21 cellular contexts compared by ENCODE assay signal in the genomic region with DNA sequence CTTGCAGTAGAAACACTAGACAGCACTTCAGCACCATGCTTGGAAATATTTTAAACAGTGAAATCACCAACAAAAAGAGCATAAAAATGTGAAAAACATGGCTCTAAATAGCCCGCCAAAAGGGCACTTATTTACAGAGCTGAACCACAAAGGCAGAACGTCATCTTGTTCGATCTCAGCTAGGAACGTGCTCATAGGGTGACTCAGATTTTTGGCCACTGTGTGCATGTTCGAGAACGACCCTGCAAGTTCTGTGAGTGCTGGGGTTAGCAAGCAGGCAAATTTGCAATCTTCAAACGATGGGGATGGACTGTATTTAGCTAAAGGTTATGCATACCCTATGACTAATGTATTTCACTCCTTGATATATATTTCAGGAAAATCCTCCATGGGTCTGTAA. TPM values are rescaled to one million over a fixed set of nuclear protein-coding genes. Genes with fewer than 3 reads are reported as not detected.
A peak's percentile ranks its signal among the peaks of the same experiment; 100 is the strongest.
DNase-seq lines count a peak whose midpoint lies in the region; ATAC-seq, FAIRE-seq and TF ChIP-seq lines count a peak whose summit lies in the region.
"Had no signal": no experiment of that assay in that cellular context is flagged by ENCODE, and none has a peak within 500 bp of the region (broad histone marks: within the 10 kb centered on the region; RNA-seq: fewer than 3 reads in every experiment).

No MANE protein-coding gene starts in this region.

- TF ChIP-seq CTCF in PC-3 (conservative IDR thresholded peaks at IDR 0.05; ENCODE audit: low read depth, low read length) (no peak), bronchial epithelial cell (IDR thresholded peaks at IDR 0.05; ENCODE audit: insufficient read depth, low read length, severe bottlenecking) (no peak)

- no peaks in the 10 kb centered on the region for H3F3A ChIP-seq in PC-3 (ENCODE audit: low read length, unreplicated experiment)

- H3K4me3 ChIP-seq in PC-3 (ENCODE audit: low read length) (no peak overlapping the region), bronchial epithelial cell (ENCODE audit: low read depth, low read length) (no peak overlapping the region), skeletal muscle cell (ENCODE audit: low read depth, low read length) (no peak overlapping the region)
- H3K4me3 ChIP-seq: BLaER1 treated with 17β-estradiol and CSF1 and Interleukin-3, amounts not matched to agents 10 nM and 100 nM; HAP-1; SJCRH30 had no signal

- H3K9ac ChIP-seq in PC-3 (ENCODE audit: low read length), result no peak overlapping the region
- H3K9ac ChIP-seq: BLaER1 treated with 17β-estradiol and CSF1 and Interleukin-3, amounts not matched to agents 10 nM and 100 nM had no signal

- no peaks in the 10 kb centered on the region for H3K36me3 Mint-ChIP-seq in activated naive CD4-positive, alpha-beta T cell treated with anti-CD3 and anti-CD28 coated beads for 36 hours (ENCODE audit: low read depth)
- H3K36me3 Mint-ChIP-seq in activated naive CD4-positive, alpha-beta T cell treated with anti-CD3 and anti-CD28 coated beads, Interleukin-2, amount 50 U/mL, for 72 hours, result no peaks in the 10 kb centered on the region
- H3K36me3 Mint-ChIP-seq: CD8-positive, alpha-beta memory T cell had no signal

- H4K20me1 ChIP-seq in PC-3 (ENCODE audit: low read length), result no peaks in the 10 kb centered on the region
- H4K20me1 ChIP-seq: BLaER1 treated with 17β-estradiol and CSF1 and Interleukin-3, amounts not matched to agents 10 nM and 100 nM had no signal

- no peaks in the 10 kb centered on the region for H3K4me1 Mint-ChIP-seq in activated naive CD4-positive, alpha-beta T cell treated with anti-CD3 and anti-CD28 coated beads for 36 hours (ENCODE audit: low read depth)
- H3K4me1 Mint-ChIP-seq: CD8-positive, alpha-beta memory T cell had no signal

- H3K36me3 ChIP-seq in PC-3 (ENCODE audit: low read depth, low read length) (no peaks in the 10 kb centered on the region), bronchial epithelial cell (ENCODE audit: control insufficient read depth, insufficient read depth, low read length) (no peaks in the 10 kb centered on the region)
- H3K36me3 ChIP-seq: BLaER1 treated with 17β-estradiol and CSF1 and Interleukin-3, amounts not matched to agents 10 nM and 100 nM; HAP-1; SJCRH30 had no signal

- peaks cover 14% of the 10 kb centered on the region for H3K4me1 ChIP-seq in PC-3 (ENCODE audit: insufficient read depth, low read length)
- H3K4me1 ChIP-seq: BLaER1 treated with 17β-estradiol and CSF1 and Interleukin-3, amounts not matched to agents 10 nM and 100 nM; HAP-1; SJCRH30 had no signal

- BruUV-seq in PC-3 (replicated peaks; lab: Mats Ljungman, UMichigan), result no TSS peak

- H3K27ac Mint-ChIP-seq in activated naive CD4-positive, alpha-beta T cell treated with anti-CD3 and anti-CD28 coated beads for 36 hours, result no peak overlapping the region
- no peak overlapping the region for H3K27ac Mint-ChIP-seq in activated naive CD4-positive, alpha-beta T cell treated with anti-CD3 and anti-CD28 coated beads, Interleukin-2, amount 50 U/mL, for 72 hours
- H3K27ac Mint-ChIP-seq: CD8-positive, alpha-beta memory T cell had no signal

- no peaks in the 10 kb centered on the region for H3K9me3 Mint-ChIP-seq in activated naive CD4-positive, alpha-beta T cell treated with anti-CD3 and anti-CD28 coated beads for 36 hours
- peaks cover 0 to 5% of the 10 kb centered on the region in 2 donors for H3K9me3 Mint-ChIP-seq in activated naive CD4-positive, alpha-beta T cell treated with anti-CD3 and anti-CD28 coated beads, Interleukin-2, amount 50 U/mL, for 72 hours

- intact Hi-C loops in PC-3 (cut with micrococcal nuclease) (no loop called here), left cardiac atrium (cut with DNase I) (no loop called here)
- intact Hi-C loops in activated naive CD4-positive, alpha-beta T cell treated with anti-CD3 and anti-CD28 coated beads for 36 hours (cut with micrococcal nuclease), result no loop called here

- CTCF ChIA-PET in PC-3 (lab: Charles Lee), result no interaction called here
- CTCF ChIA-PET in activated naive CD4-positive, alpha-beta T cell treated with anti-CD3 and anti-CD28 coated beads for 36 hours (lab: Charles Lee), result interaction anchor here (0.6 to 1.3 kb wide), 3 partner anchors 44 to 155 kb away, joined by 3 read pairs; no protein-coding TSS in a partner anchor

- H3K4me2 ChIP-seq in PC-3 (ENCODE audit: low read length), result peak overlapping the region; percentile 24
- H3K4me2 ChIP-seq: BLaER1 treated with 17β-estradiol and CSF1 and Interleukin-3, amounts not matched to agents 10 nM and 100 nM had no signal

- H2AFZ ChIP-seq in PC-3 (ENCODE audit: low read length), result peak overlapping the region; percentile 28; the same call in 1 of the 2 replicates

- FAIRE-seq in bronchial epithelial cell (lab: Jason Lieb, UNC), result no peak
- FAIRE-seq: D721Med had no signal

- H3K79me2 ChIP-seq in PC-3 (ENCODE audit: low read length), result no peaks in the 10 kb centered on the region

- DNase-seq in HCEC 1CT (peak; percentile 56), PC-3 (peak; percentile 54), bronchial epithelial cell (ENCODE audit: low read depth) (peak; percentile 18), skeletal muscle cell (ENCODE audit: low read depth) (peak; percentile 23), left cardiac atrium (no peak)
- DNase-seq in activated naive CD4-positive, alpha-beta T cell treated with anti-CD3 and anti-CD28 coated beads for 36 hours, result no peak
- DNase-seq in activated naive CD4-positive, alpha-beta T cell treated with anti-CD3 and anti-CD28 coated beads, Interleukin-2, amount 50 U/mL, for 72 hours (ENCODE audit: low spot score in 2 of 2), result no peak
- DNase-seq: CD8-positive, alpha-beta memory T cell; Karpas-422; NCI-H1105; NCI-H774; OCI-M1; SJCRH30 had no signal

- peaks cover 15% of the 10 kb centered on the region for H3K27me3 Mint-ChIP-seq in activated naive CD4-positive, alpha-beta T cell treated with anti-CD3 and anti-CD28 coated beads for 36 hours (ENCODE audit: low read depth)

- H3K27me3 ChIP-seq in PC-3 (ENCODE audit: low read length) (peaks cover 9% of the 10 kb centered on the region; the same call in 1 of the 2 replicates), bronchial epithelial cell (ENCODE audit: control insufficient read depth, insufficient read depth, low read length) (peaks cover 1% of the 10 kb centered on the region)
- H3K27me3 ChIP-seq: BLaER1 treated with 17β-estradiol and CSF1 and Interleukin-3, amounts not matched to agents 10 nM and 100 nM; SJCRH30 had no signal

- H3K4me3 Mint-ChIP-seq in activated naive CD4-positive, alpha-beta T cell treated with anti-CD3 and anti-CD28 coated beads for 36 hours, result no peak overlapping the region
- H3K4me3 Mint-ChIP-seq: CD8-positive, alpha-beta memory T cell had no signal

- POLR2A ChIA-PET in PC-3 (lab: Charles Lee; ENCODE audit: unreplicated experiment), result no interaction called here

- H3K9me2 ChIP-seq in PC-3 (replicated peaks; ENCODE audit: low read length), result no peaks in the 10 kb centered on the region; the same call in 1 of the 2 replicates

- H3K27ac ChIP-seq in PC-3 (ENCODE audit: low read length), result peak overlapping the region; percentile 41
- H3K27ac ChIP-seq: BLaER1 treated with 17β-estradiol and CSF1 and Interleukin-3, amounts not matched to agents 10 nM and 100 nM; SJCRH30 had no signal

- no peaks in the 10 kb centered on the region for H3K9me3 ChIP-seq in PC-3 (ENCODE audit: low read length)
- H3K9me3 ChIP-seq: HAP-1, SJCRH30 had no signal

- peak; percentile 24; the same call in 1 of the 2 replicates for ATAC-seq in PC-3
- no peak for ATAC-seq in HG03135 (IDR thresholded peaks at IDR 0.05; ENCODE audit: unreplicated experiment)
- ATAC-seq in activated naive CD4-positive, alpha-beta T cell treated with anti-CD3 and anti-CD28 coated beads, Interleukin-2, amount 50 U/mL, for 72 hours, result no peak
- no peak for ATAC-seq in left cardiac atrium

RNA-seq across cellular contexts. Expression of a gene that starts 30.6 kb away (rescaled TPM):
- total RNA-seq in PC-3 (2014; rRNA removed), result not detected in 2 replicates
- under 0.01 TPM in 1 of 2 replicates, not detected in the other for total RNA-seq in bronchial epithelial cell
- not detected for total RNA-seq in activated naive CD4-positive, alpha-beta T cell treated with anti-CD3 and anti-CD28 coated beads for 36 hours
- not detected for total RNA-seq in activated naive CD4-positive, alpha-beta T cell treated with anti-CD3 and anti-CD28 coated beads, Interleukin-2, amount 50 U/mL, for 72 hours
- not detected for total RNA-seq in left cardiac atrium
- total RNA-seq: A673; CD8-positive, alpha-beta memory T cell; G401; NCI-H460; SJCRH30; T-helper 1 cell treated with Interleukin-12 subunit alpha and Interleukin-12 subunit beta and Interleukin-4 antibody, amounts not matched to agents 30 ng/mL and 1 ng/mL, for 36 hours had no signal

Comparison
In these comparisons a context has a peak if more than half of its experiments do, and no peak if none do; other contexts are left out.
1. DNase-seq: peak in HCEC 1CT (single experiment), PC-3 (single experiment), bronchial epithelial cell (single experiment) and skeletal muscle cell (single experiment); none in activated naive CD4-positive, alpha-beta T cell treated with anti-CD3 and anti-CD28 coated beads for 36 hours (single experiment), activated naive CD4-positive, alpha-beta T cell treated with anti-CD3 and anti-CD28 coated beads, Interleukin-2, amount 50 U/mL, for 72 hours (0 of 2) and left cardiac atrium (single experiment).